Comparison of ENCODE assay signal across 16 cellular contexts in the genomic region with DNA sequence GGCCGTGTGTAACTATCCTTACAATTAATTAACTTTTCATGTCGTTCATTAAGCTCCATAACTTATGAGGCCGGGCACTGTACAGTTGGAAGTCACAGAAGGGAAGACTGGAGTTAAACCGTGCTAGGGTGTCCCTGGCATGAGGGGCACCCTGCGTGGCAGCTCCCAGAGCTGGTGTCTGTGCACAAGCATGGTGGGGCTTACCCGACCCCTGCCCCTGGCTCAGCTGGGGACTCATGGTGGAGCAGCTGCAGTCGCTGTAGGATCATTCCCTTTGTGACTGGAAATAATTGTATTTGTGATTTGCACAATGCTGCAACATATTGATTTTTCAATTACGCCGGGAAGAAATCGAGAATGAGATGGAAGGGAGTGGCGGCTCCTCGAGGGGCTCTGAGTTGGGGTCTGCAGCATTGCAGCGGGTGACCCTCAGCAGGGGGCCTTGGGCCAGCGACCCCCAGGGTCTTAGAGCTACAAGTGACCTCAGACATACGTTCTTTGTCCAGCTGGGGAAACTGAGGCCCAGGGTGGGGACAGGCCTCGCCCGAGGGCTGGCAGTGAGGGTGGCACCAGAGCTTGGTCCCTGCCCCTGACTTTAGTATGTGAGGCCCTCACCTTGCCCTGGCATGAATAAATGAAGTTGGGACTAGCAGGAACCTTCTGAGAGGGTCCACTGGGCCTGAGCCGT.
DNase-seq lines count a peak whose midpoint lies in the region; ATAC-seq and TF ChIP-seq lines count a peak whose summit lies in the region.
"Had no signal": no experiment of that assay in that cellular context is flagged by ENCODE, and none has a peak within 500 bp of the region (broad histone marks: within the 10 kb centered on the region; RNA-seq: fewer than 3 reads in every experiment).

No MANE protein-coding gene starts in this region.

- DNase-seq in BE2C = peak; percentile 6
- peak; percentile 10 for DNase-seq in activated CD8-positive, alpha-beta memory T cell treated with anti-CD3 and anti-CD28 coated beads, Interleukin-2, amount 50 U/mL, for 4 hours
- DNase-seq in mesenchymal stem cell = no peak
- no peak for DNase-seq in GM03348 (ENCODE audit: low spot score)
- no peak for DNase-seq in GM19240 (ENCODE audit: insufficient read length, low spot score)
- DNase-seq: activated CD4-positive, alpha-beta T cell treated with anti-CD3 and anti-CD28 coated beads for 48 hours; amniotic stem cell; mesendoderm; naive B cell; NCI-H1694 treated with DMSO at 0.1 percent for 48 hours; NCI-H226 had no signal

- peaks cover 3% of the 10 kb centered on the region; the same call in 1 of the 2 replicates for H3K36me3 ChIP-seq in BE2C
- no peaks in the 10 kb centered on the region for H3K36me3 ChIP-seq in BLaER1 treated with 17β-estradiol and CSF1 and Interleukin-3, amounts not matched to agents 10 nM and 100 nM
- H3K36me3 ChIP-seq in mesenchymal stem cell (ENCODE audit: control insufficient read depth in 1 of 2, insufficient read depth in 2 of 2, low read depth in 1 of 2, low read length in 2 of 2) = no peaks in the 10 kb centered on the region
- H3K36me3 ChIP-seq: right lobe of liver, vagina had no signal

- H2AK5ac ChIP-seq in mesenchymal stem cell (ENCODE audit: low read length, severe bottlenecking) = no peak overlapping the region

- H4K20me1 ChIP-seq in BLaER1 treated with 17β-estradiol and CSF1 and Interleukin-3, amounts not matched to agents 10 nM and 100 nM = no peaks in the 10 kb centered on the region

- H3K27ac ChIP-seq in BLaER1 treated with 17β-estradiol and CSF1 and Interleukin-3, amounts not matched to agents 10 nM and 100 nM = no peak overlapping the region
- H3K27ac ChIP-seq in mesenchymal stem cell (ENCODE audit: low read length, poor library complexity, severe bottlenecking) = no peak overlapping the region
- H3K27ac ChIP-seq: KMS-11, right lobe of liver, vagina had no signal

- H3K23ac ChIP-seq in mesenchymal stem cell (ENCODE audit: low read length in 2 of 2) = no peak overlapping the region

- H3K14ac ChIP-seq in mesenchymal stem cell (ENCODE audit: low read length in 2 of 2) = no peak overlapping the region

- H3K79me1 ChIP-seq in mesenchymal stem cell (replicated peaks; ENCODE audit: low read length, poor library complexity, severe bottlenecking) = no peaks in the 10 kb centered on the region

- H2BK15ac ChIP-seq in mesenchymal stem cell (ENCODE audit: low read depth, poor library complexity, severe bottlenecking) = peak overlapping the region; percentile 28

- TF ChIP-seq CTCF in BE2C (IDR thresholded peaks at IDR 0.05; ENCODE audit: low read depth, low read length) = no peak

- H3K4me2 ChIP-seq in BLaER1 treated with 17β-estradiol and CSF1 and Interleukin-3, amounts not matched to agents 10 nM and 100 nM = peak overlapping the region in 8 of 11 experiments; percentile 5 to 83 (median 64); a peak in 14 of 22 replicates
- H3K4me2 ChIP-seq in mesenchymal stem cell (ENCODE audit: low read length, poor library complexity, severe bottlenecking) = no peak overlapping the region
- H3K4me2 ChIP-seq: KMS-11 had no signal

- peaks cover 8% of the 10 kb centered on the region; the same call in 1 of the 2 replicates for H3K4me1 ChIP-seq in BE2C
- H3K4me1 ChIP-seq in BLaER1 treated with 17β-estradiol and CSF1 and Interleukin-3, amounts not matched to agents 10 nM and 100 nM = peaks cover 0 to 60% (median 49%) of the 10 kb centered on the region in 10 experiments; a peak in 16 of 20 replicates
- peaks cover 1% of the 10 kb centered on the region for H3K4me1 ChIP-seq in mesenchymal stem cell (ENCODE audit: control insufficient read depth, insufficient read depth, low read depth, low read length)
- H3K4me1 ChIP-seq: right lobe of liver, vagina had no signal

- H2BK120ac ChIP-seq in mesenchymal stem cell (ENCODE audit: low read depth, low read length) = no peak overlapping the region

- no peak overlapping the region for H2BK12ac ChIP-seq in mesenchymal stem cell (ENCODE audit: low read length in 2 of 2)

- H3K18ac ChIP-seq in mesenchymal stem cell (ENCODE audit: low read depth in 1 of 2, low read length in 2 of 2) = no peak overlapping the region

- H2AFZ ChIP-seq in mesenchymal stem cell (ENCODE audit: low read depth, low read length) = no peak overlapping the region

- no peak overlapping the region for H2BK5ac ChIP-seq in mesenchymal stem cell (ENCODE audit: low read depth, low read length, poor library complexity, severe bottlenecking)

- no peak overlapping the region for H4K8ac ChIP-seq in mesenchymal stem cell (ENCODE audit: low read length)

- no peak overlapping the region for H4K91ac ChIP-seq in mesenchymal stem cell (ENCODE audit: low read length)

- no peak overlapping the region for H3K9ac ChIP-seq in BLaER1 treated with 17β-estradiol and CSF1 and Interleukin-3, amounts not matched to agents 10 nM and 100 nM
- H3K9ac ChIP-seq in mesenchymal stem cell (ENCODE audit: low read length) = no peak overlapping the region
- H3K9ac ChIP-seq: KMS-11 had no signal

- no peak for ATAC-seq in HG02885 (IDR thresholded peaks at IDR 0.05; ENCODE audit: poor library complexity, unreplicated experiment)

- H3K4ac ChIP-seq in mesenchymal stem cell (ENCODE audit: low read depth in 1 of 2, low read length in 2 of 2) = no peak overlapping the region

- H3K9me3 ChIP-seq in BE2C (no peaks in the 10 kb centered on the region; the same call in 1 of the 2 replicates), mesenchymal stem cell (ENCODE audit: control insufficient read depth, low read length) (peaks cover 5% of the 10 kb centered on the region)
- peaks cover 10 to 32% (median 20%) of the 10 kb centered on the region in 11 experiments; a peak in 21 of 22 replicates for H3K9me3 ChIP-seq in BLaER1 treated with 17β-estradiol and CSF1 and Interleukin-3, amounts not matched to agents 10 nM and 100 nM (replicated peaks in 1 of 11)
- H3K9me3 ChIP-seq: right lobe of liver, vagina had no signal

- WGBS in mesenchymal stem cell = 87% methylated on average over 18 of the region's 18 CpGs

- no peaks in the 10 kb centered on the region for H3K27me3 ChIP-seq in BE2C
- H3K27me3 ChIP-seq in BLaER1 treated with 17β-estradiol and CSF1 and Interleukin-3, amounts not matched to agents 10 nM and 100 nM = no peaks in the 10 kb centered on the region
- no peaks in the 10 kb centered on the region for H3K27me3 ChIP-seq in mesenchymal stem cell (ENCODE audit: control insufficient read depth in 1 of 2, insufficient read depth in 1 of 2, low read length in 2 of 2)
- H3K27me3 ChIP-seq: right lobe of liver, vagina had no signal

- H3K4me3 ChIP-seq in BE2C (ENCODE audit: low read depth, low read length) (no peak overlapping the region), mesenchymal stem cell (ENCODE audit: insufficient read depth in 1 of 2, low read depth in 1 of 2, low read length in 2 of 2) (no peak overlapping the region)
- no peak overlapping the region for H3K4me3 ChIP-seq in BLaER1 treated with 17β-estradiol and CSF1 and Interleukin-3, amounts not matched to agents 10 nM and 100 nM
- H3K4me3 ChIP-seq: right lobe of liver, vagina had no signal

Comparison
In these comparisons a context has a peak if more than half of its experiments do, and no peak if none do; other contexts are left out.
1. DNase-seq: peak in BE2C (single experiment) and activated CD8-positive, alpha-beta memory T cell treated with anti-CD3 and anti-CD28 coated beads, Interleukin-2, amount 50 U/mL, for 4 hours (single experiment); none in mesenchymal stem cell (single experiment), GM03348 (single experiment) and GM19240 (single experiment).